7 cellular contexts compared by ENCODE assay signal in genomic region chr5:92641031-92641962, GRCh38.
DNase-seq lines count a peak whose midpoint lies in the region; ATAC-seq, FAIRE-seq and TF ChIP-seq lines count a peak whose summit lies in the region.

No MANE protein-coding gene starts in this region.

- no peaks in the 10 kb centered on the region for H3K9me3 ChIP-seq in SJCRH30 (replicated peaks)
- no peaks in the 10 kb centered on the region for H3K9me3 ChIP-seq in heart left ventricle

- no peak for FAIRE-seq in HTR-8/SVneo (lab: Jason Lieb, UNC)

- no peaks in the 10 kb centered on the region for H3K4me1 Mint-ChIP-seq in activated CD4-positive, alpha-beta T cell treated with anti-CD3 and anti-CD28 coated beads for 36 hours

- DNase-seq in HTR-8/SVneo (ENCODE audit: insufficient read length, low spot score) (peak; percentile 29), SJCRH30 (peak; percentile 40 to 78), heart left ventricle (no peak), stromal cell of bone marrow (ENCODE audit: low read depth) (peak; percentile 25), erythroblast (lab: John Stamatoyannopoulos, UW) (no peak)
- DNase-seq in activated CD4-positive, alpha-beta T cell treated with anti-CD3 and anti-CD28 coated beads for 36 hours = no peak

- no peak for TF ChIP-seq CTCF in heart left ventricle (IDR thresholded peaks at IDR 0.05)

- H3K9me3 Mint-ChIP-seq in activated CD4-positive, alpha-beta T cell treated with anti-CD3 and anti-CD28 coated beads for 36 hours (ENCODE audit: low read depth) = no peaks in the 10 kb centered on the region

- peak overlapping the region; percentile 58 for H3K4me3 ChIP-seq in SJCRH30
- peak overlapping the region in 9 of 12 donors; percentile 23 to 41 (median 36) for H3K4me3 ChIP-seq in heart left ventricle

- H3K4me3 Mint-ChIP-seq in activated CD4-positive, alpha-beta T cell treated with anti-CD3 and anti-CD28 coated beads for 36 hours = no peak overlapping the region

- H3K27me3 ChIP-seq in SJCRH30 = no peaks in the 10 kb centered on the region
- no peaks in the 10 kb centered on the region for H3K27me3 ChIP-seq in heart left ventricle

- POLR2A ChIA-PET in activated CD4-positive, alpha-beta T cell treated with anti-CD3 and anti-CD28 coated beads for 36 hours (lab: Charles Lee) = no interaction called here

- TF ChIP-seq POLR2A in heart left ventricle (IDR thresholded peaks at IDR 0.05) (no peak), erythroblast (IDR thresholded peaks at IDR 0.05; ENCODE audit: low read length) (no peak)

- no peaks in the 10 kb centered on the region for H3K27me3 Mint-ChIP-seq in activated CD4-positive, alpha-beta T cell treated with anti-CD3 and anti-CD28 coated beads for 36 hours

- H3K27ac Mint-ChIP-seq in activated CD4-positive, alpha-beta T cell treated with anti-CD3 and anti-CD28 coated beads for 36 hours = no peak overlapping the region

- H3K27ac ChIP-seq in SJCRH30 (peak overlapping the region; percentile 54), heart left ventricle (no peak overlapping the region)

- no peaks in the 10 kb centered on the region for H3K36me3 Mint-ChIP-seq in activated CD4-positive, alpha-beta T cell treated with anti-CD3 and anti-CD28 coated beads for 36 hours (ENCODE audit: low read depth)

- WGBS in heart left ventricle, 4 donors = 10 to 17% (median 13%) methylated on average over 10 of the region's 10 CpGs

- H3K36me3 ChIP-seq in SJCRH30 (no peaks in the 10 kb centered on the region), heart left ventricle (no peaks in the 10 kb centered on the region)

- CTCF ChIA-PET in activated CD4-positive, alpha-beta T cell treated with anti-CD3 and anti-CD28 coated beads for 36 hours (lab: Charles Lee) = no interaction called here

- peak in 2 of 4 donors; percentile 37 to 58 for ATAC-seq in heart left ventricle
- ATAC-seq in esophagus mucosa = no peak
- no peak for ATAC-seq in activated CD4-positive, alpha-beta T cell treated with anti-CD3 and anti-CD28 coated beads for 36 hours

- H3K4me1 ChIP-seq in SJCRH30 (peaks cover 10% of the 10 kb centered on the region), heart left ventricle (peaks cover 0 to 12% (median 0%) of the 10 kb centered on the region in 12 donors)

- intact Hi-C loops in heart left ventricle (cut with DNase I) = no loop called here
- intact Hi-C loops in activated CD4-positive, alpha-beta T cell treated with anti-CD3 and anti-CD28 coated beads for 36 hours (cut with DNase I, micrococcal nuclease) = no loop called here

Comparison
In these comparisons a context has a peak if more than half of its experiments do, and no peak if none do; other contexts are left out.
1. DNase-seq: peak in HTR-8/SVneo (single experiment), SJCRH30 (2 of 2) and stromal cell of bone marrow (single experiment); none in heart left ventricle (0 of 5), erythroblast (0 of 2) and activated CD4-positive, alpha-beta T cell treated with anti-CD3 and anti-CD28 coated beads for 36 hours (single experiment).